1 cellular context compared by ENCODE assay signal in genomic region chr1:227728059-227728891, GRCh38.
TF ChIP-seq lines count a peak whose summit lies in the region.

No MANE protein-coding gene starts in this region.

TF ChIP-seq in HEK293, 187 proteins besides CTCF, POLR2A, EP300 and RAD21 (continued from another document and continues in another):
- no peak for TF ChIP-seq ZNF280C (tag by site-specific recombination; IDR thresholded peaks at IDR 0.05)
- TF ChIP-seq, protein P1, sequence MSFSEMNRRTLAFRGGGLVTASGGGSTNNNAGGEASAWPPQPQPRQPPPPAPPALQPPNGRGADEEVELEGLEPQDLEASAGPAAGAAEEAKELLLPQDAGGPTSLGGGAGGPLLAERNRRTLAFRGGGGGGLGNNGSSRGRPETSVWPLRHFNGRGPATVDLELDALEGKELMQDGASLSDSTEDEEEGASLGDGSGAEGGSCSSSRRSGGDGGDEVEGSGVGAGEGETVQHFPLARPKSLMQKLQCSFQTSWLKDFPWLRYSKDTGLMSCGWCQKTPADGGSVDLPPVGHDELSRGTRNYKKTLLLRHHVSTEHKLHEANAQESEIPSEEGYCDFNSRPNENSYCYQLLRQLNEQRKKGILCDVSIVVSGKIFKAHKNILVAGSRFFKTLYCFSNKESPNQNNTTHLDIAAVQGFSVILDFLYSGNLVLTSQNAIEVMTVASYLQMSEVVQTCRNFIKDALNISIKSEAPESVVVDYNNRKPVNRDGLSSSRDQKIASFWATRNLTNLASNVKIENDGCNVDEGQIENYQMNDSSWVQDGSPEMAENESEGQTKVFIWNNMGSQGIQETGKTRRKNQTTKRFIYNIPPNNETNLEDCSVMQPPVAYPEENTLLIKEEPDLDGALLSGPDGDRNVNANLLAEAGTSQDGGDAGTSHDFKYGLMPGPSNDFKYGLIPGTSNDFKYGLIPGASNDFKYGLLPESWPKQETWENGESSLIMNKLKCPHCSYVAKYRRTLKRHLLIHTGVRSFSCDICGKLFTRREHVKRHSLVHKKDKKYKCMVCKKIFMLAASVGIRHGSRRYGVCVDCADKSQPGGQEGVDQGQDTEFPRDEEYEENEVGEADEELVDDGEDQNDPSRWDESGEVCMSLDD (tag by site-specific recombination; IDR thresholded peaks at IDR 0.05) = no peak
- no peak for TF ChIP-seq YY2 (tag by site-specific recombination; IDR thresholded peaks at IDR 0.05)
- TF ChIP-seq, protein P2, sequence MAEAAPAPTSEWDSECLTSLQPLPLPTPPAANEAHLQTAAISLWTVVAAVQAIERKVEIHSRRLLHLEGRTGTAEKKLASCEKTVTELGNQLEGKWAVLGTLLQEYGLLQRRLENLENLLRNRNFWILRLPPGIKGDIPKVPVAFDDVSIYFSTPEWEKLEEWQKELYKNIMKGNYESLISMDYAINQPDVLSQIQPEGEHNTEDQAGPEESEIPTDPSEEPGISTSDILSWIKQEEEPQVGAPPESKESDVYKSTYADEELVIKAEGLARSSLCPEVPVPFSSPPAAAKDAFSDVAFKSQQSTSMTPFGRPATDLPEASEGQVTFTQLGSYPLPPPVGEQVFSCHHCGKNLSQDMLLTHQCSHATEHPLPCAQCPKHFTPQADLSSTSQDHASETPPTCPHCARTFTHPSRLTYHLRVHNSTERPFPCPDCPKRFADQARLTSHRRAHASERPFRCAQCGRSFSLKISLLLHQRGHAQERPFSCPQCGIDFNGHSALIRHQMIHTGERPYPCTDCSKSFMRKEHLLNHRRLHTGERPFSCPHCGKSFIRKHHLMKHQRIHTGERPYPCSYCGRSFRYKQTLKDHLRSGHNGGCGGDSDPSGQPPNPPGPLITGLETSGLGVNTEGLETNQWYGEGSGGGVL (tag by site-specific recombination; IDR thresholded peaks at IDR 0.05) = peak; percentile 76
- no peak for TF ChIP-seq ZNF133 (tag by site-specific recombination; IDR thresholded peaks at IDR 0.05)
- TF ChIP-seq, protein P3, sequence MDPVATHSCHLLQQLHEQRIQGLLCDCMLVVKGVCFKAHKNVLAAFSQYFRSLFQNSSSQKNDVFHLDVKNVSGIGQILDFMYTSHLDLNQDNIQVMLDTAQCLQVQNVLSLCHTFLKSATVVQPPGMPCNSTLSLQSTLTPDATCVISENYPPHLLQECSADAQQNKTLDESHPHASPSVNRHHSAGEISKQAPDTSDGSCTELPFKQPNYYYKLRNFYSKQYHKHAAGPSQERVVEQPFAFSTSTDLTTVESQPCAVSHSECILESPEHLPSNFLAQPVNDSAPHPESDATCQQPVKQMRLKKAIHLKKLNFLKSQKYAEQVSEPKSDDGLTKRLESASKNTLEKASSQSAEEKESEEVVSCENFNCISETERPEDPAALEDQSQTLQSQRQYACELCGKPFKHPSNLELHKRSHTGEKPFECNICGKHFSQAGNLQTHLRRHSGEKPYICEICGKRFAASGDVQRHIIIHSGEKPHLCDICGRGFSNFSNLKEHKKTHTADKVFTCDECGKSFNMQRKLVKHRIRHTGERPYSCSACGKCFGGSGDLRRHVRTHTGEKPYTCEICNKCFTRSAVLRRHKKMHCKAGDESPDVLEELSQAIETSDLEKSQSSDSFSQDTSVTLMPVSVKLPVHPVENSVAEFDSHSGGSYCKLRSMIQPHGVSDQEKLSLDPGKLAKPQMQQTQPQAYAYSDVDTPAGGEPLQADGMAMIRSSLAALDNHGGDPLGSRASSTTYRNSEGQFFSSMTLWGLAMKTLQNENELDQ (tag by site-specific recombination; IDR thresholded peaks at IDR 0.05; ENCODE audit: low read depth) = no peak
- peak; percentile 79 for TF ChIP-seq ZBTB48 (tag by site-specific recombination; IDR thresholded peaks at IDR 0.05)
- TF ChIP-seq RBAK (tag by site-specific recombination; IDR thresholded peaks at IDR 0.05) = no peak
- TF ChIP-seq KLF9 (tag by site-specific recombination; IDR thresholded peaks at IDR 0.05; ENCODE audit: low read depth) = peak; percentile 73; the same call in 1 of the 2 replicates
- TF ChIP-seq ZNF292 (tag by site-specific recombination; IDR thresholded peaks at IDR 0.05; ENCODE audit: borderline replicate concordance, low read depth) = no peak
- TF ChIP-seq ZNF664 (tag by site-specific recombination; IDR thresholded peaks at IDR 0.05) = no peak
- TF ChIP-seq PRDM2 (tag by site-specific recombination; IDR thresholded peaks at IDR 0.05; ENCODE audit: borderline replicate concordance) = no peak
- TF ChIP-seq ZNF404 (tag by site-specific recombination; IDR thresholded peaks at IDR 0.05) = no peak
- TF ChIP-seq ZNF660 (tag by site-specific recombination; IDR thresholded peaks at IDR 0.05) = no peak
- peak; percentile 47; the same call in 1 of the 2 replicates for TF ChIP-seq ZNF2 (tag by site-specific recombination; IDR thresholded peaks at IDR 0.05)
- no peak for TF ChIP-seq ZNF19 (tag by site-specific recombination; IDR thresholded peaks at IDR 0.05; ENCODE audit: low read depth)
- no peak for TF ChIP-seq ZNF155 (tag by site-specific recombination; IDR thresholded peaks at IDR 0.05)
- TF ChIP-seq ZEB2 (tag by site-specific recombination; IDR thresholded peaks at IDR 0.05) = peak; percentile 60; the same call in 1 of the 2 replicates
- no peak for TF ChIP-seq OSR2 (tag by site-specific recombination; IDR thresholded peaks at IDR 0.05)
- TF ChIP-seq ZFP37 (tag by site-specific recombination; IDR thresholded peaks at IDR 0.05) = peak; percentile 48; the same call in 1 of the 2 replicates
- no peak for TF ChIP-seq ZNF544 (tag by site-specific recombination; IDR thresholded peaks at IDR 0.05)
- TF ChIP-seq ZNF280D (tag by site-specific recombination; IDR thresholded peaks at IDR 0.05) = no peak
- TF ChIP-seq ZNF626 (tag by site-specific recombination; IDR thresholded peaks at IDR 0.05) = no peak
- TF ChIP-seq, protein P4, sequence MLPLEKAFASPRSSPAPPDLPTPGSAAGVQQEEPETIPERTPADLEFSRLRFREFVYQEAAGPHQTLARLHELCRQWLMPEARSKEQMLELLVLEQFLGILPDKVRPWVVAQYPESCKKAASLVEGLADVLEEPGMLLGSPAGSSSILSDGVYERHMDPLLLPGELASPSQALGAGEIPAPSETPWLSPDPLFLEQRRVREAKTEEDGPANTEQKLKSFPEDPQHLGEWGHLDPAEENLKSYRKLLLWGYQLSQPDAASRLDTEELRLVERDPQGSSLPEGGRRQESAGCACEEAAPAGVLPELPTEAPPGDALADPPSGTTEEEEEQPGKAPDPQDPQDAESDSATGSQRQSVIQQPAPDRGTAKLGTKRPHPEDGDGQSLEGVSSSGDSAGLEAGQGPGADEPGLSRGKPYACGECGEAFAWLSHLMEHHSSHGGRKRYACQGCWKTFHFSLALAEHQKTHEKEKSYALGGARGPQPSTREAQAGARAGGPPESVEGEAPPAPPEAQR (tag by site-specific recombination; IDR thresholded peaks at IDR 0.05) = no peak
- TF ChIP-seq GLI4 (tag by site-specific recombination; IDR thresholded peaks at IDR 0.05) = no peak
- TF ChIP-seq, protein P5, sequence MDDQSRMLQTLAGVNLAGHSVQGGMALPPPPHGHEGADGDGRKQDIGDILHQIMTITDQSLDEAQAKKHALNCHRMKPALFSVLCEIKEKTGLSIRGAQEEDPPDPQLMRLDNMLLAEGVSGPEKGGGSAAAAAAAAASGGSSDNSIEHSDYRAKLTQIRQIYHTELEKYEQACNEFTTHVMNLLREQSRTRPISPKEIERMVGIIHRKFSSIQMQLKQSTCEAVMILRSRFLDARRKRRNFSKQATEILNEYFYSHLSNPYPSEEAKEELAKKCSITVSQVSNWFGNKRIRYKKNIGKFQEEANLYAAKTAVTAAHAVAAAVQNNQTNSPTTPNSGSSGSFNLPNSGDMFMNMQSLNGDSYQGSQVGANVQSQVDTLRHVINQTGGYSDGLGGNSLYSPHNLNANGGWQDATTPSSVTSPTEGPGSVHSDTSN (CRISPR knock-in tag; IDR thresholded peaks at IDR 0.05) = no peak
- TF ChIP-seq ZNF391 (tag by site-specific recombination; IDR thresholded peaks at IDR 0.05; ENCODE audit: borderline replicate concordance, low read depth) = no peak
- TF ChIP-seq, protein P6, sequence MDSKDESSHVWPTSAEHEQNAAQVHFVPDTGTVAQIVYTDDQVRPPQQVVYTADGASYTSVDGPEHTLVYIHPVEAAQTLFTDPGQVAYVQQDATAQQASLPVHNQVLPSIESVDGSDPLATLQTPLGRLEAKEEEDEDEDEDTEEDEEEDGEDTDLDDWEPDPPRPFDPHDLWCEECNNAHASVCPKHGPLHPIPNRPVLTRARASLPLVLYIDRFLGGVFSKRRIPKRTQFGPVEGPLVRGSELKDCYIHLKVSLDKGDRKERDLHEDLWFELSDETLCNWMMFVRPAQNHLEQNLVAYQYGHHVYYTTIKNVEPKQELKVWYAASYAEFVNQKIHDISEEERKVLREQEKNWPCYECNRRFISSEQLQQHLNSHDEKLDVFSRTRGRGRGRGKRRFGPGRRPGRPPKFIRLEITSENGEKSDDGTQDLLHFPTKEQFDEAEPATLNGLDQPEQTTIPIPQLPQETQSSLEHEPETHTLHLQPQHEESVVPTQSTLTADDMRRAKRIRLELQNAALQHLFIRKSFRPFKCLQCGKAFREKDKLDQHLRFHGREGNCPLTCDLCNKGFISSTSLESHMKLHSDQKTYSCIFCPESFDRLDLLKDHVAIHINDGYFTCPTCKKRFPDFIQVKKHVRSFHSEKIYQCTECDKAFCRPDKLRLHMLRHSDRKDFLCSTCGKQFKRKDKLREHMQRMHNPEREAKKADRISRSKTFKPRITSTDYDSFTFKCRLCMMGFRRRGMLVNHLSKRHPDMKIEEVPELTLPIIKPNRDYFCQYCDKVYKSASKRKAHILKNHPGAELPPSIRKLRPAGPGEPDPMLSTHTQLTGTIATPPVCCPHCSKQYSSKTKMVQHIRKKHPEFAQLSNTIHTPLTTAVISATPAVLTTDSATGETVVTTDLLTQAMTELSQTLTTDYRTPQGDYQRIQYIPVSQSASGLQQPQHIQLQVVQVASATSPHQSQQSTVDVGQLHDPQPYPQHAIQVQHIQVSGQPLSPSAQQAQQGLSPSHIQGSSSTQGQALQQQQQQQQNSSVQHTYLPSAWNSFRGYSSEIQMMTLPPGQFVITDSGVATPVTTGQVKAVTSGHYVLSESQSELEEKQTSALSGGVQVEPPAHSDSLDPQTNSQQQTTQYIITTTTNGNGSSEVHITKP (tag by site-specific recombination; IDR thresholded peaks at IDR 0.05) = peak; percentile 68
